Comparison of ENCODE assay signal across 6 cellular contexts in genomic region chr19:17394891-17395415, GRCh38. TPM values are rescaled to one million over a fixed set of nuclear protein-coding genes. Genes with fewer than 3 reads are reported as not detected.
DNase-seq lines count a peak whose midpoint lies in the region; ATAC-seq, FAIRE-seq and TF ChIP-seq lines count a peak whose summit lies in the region.

No MANE protein-coding gene starts in this region.

- peak; percentile 21 for FAIRE-seq in D721Med (lab: Jason Lieb, UNC)

- peak; percentile 84 for TF ChIP-seq CTCF in D721Med (IDR thresholded peaks at IDR 0.05; ENCODE audit: insufficient read depth, missing control alignments)

- H3K4me3 ChIP-seq in aorta (ENCODE audit: low read length in 2 of 2), result no peak overlapping the region

- WGBS in aorta, 2 donors, result 21 to 23% methylated on average over 19 of the region's 19 CpGs

- no peaks in the 10 kb centered on the region for H3K27me3 ChIP-seq in aorta (ENCODE audit: control insufficient read depth in 1 of 2, insufficient read depth in 2 of 2, low read length in 1 of 2)

- H3K36me3 ChIP-seq in aorta (ENCODE audit: control insufficient read depth in 1 of 2, insufficient read depth in 2 of 2, low read length in 1 of 2), result no peaks in the 10 kb centered on the region

- no peaks in the 10 kb centered on the region for H3K4me1 ChIP-seq in aorta (ENCODE audit: control insufficient read depth in 1 of 2, insufficient read depth in 2 of 2, low read length in 2 of 2)

- no peaks in the 10 kb centered on the region for H3K9me3 ChIP-seq in aorta (ENCODE audit: control insufficient read depth, low read length)

- ATAC-seq in left lobe of liver, result peak; percentile 58
- ATAC-seq in aorta (ENCODE audit: low FRiP score), result peak; percentile 66
- ATAC-seq in HG03175 (IDR thresholded peaks at IDR 0.05; ENCODE audit: unreplicated experiment), result no peak

- intact Hi-C loops in aorta (cut with DNase I), result loop anchor here in 1 of 2 donors (5.0 kb wide), 2 partner anchors 72 to 93 kb away; partner anchors contain the start of gene ABHD8

- no peak overlapping the region for H3K27ac ChIP-seq in aorta (ENCODE audit: low read depth in 1 of 2, low read length in 2 of 2)

- DNase-seq in D721Med (ENCODE audit: insufficient read length, low spot score) (peak; percentile 93), NCI-H69 (lab: John Stamatoyannopoulos, UW) (peak; percentile 82), left lobe of liver (ENCODE audit: low spot score) (no peak), aorta (peak; percentile 81 to 88)
- peak; percentile 79 for DNase-seq in activated naive CD4-positive, alpha-beta T cell treated with Interleukin-2 at 50 U/mL for 16 hours

RNA-seq across cellular contexts. Expression of gene CCDC194, which starts 1.0 kb away (rescaled TPM):
- total RNA-seq in left lobe of liver (0.50 TPM), aorta (1 to 10 TPM in 1 of 2 donors, under 1 TPM in 1; 0.71 to 1.7 TPM)
- polyA plus RNA-seq in aorta, result not detected

RNA-seq across cellular contexts. Expression of gene BST2, which starts 10.5 kb away (rescaled TPM):
- total RNA-seq in left lobe of liver (103 TPM), aorta (100 to 1,000 TPM in 1 of 2 donors, 10 to 100 TPM in 1; 72.0 to 116 TPM)
- 100 to 1,000 TPM; 114 to 171 TPM for polyA plus RNA-seq in aorta

RNA-seq across cellular contexts. Expression of gene PLVAP, which starts 17.8 kb away (rescaled TPM):
- total RNA-seq in left lobe of liver (4.6 TPM), aorta (100 to 1,000 TPM; 368 to 411 TPM)
- 10 to 100 TPM in 1 of 2 donors, 1 to 10 TPM in 1; 4.0 to 21.8 TPM for polyA plus RNA-seq in aorta

RNA-seq across cellular contexts. Expression of gene MVB12A, which starts 24.9 kb away (rescaled TPM):
- total RNA-seq in left lobe of liver (22.6 TPM), aorta (10 to 100 TPM; 28.5 to 48.0 TPM)
- polyA plus RNA-seq in aorta, result 10 to 100 TPM; 50.7 to 68.6 TPM

RNA-seq across cellular contexts. Expression of gene TMEM221, which starts 53.5 kb away (rescaled TPM):
- total RNA-seq in left lobe of liver, result 0.15 TPM
- total RNA-seq in aorta, result under 1 TPM in 1 of 2 donors, not detected in 1; 0.30 TPM
- under 1 TPM in 1 of 2 donors, not detected in 1; 0.38 TPM for polyA plus RNA-seq in aorta

Comparison
In these comparisons a context has a peak if more than half of its experiments do, and no peak if none do; other contexts are left out.
1. RNA of gene PLVAP, which starts 17.8 kb away (total RNA-seq): 368 to 411 TPM in aorta; 4.6 TPM in left lobe of liver (single experiment); every median in the first group is over 10 times any median in the second.